Comparison of ENCODE assay signal across 1 cellular context in the genomic region with DNA sequence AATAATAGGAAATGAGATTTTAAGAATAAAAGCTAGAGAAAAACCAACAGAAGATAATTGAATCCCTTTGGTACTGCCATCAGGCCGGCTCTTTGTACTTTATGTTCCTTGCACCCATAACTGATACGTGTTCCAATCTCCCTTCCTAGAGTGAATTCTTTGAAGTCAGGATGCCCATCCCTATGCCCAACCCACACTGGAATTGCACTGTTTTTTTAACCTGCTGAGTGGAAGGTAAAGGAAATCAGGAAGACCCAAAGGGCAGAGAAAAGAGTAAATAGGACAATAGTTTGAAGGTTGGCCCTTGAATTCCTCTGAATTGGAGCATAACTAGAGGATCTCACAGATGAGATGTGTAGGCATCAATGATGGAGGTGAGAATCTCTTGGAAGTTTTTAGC.
TF ChIP-seq lines count a peak whose summit lies in the region.

No MANE protein-coding gene starts in this region.

TF ChIP-seq in GM12878, 131 proteins besides CTCF, POLR2A, EP300 and RAD21 (continued from another document):
- TF ChIP-seq, protein P1, sequence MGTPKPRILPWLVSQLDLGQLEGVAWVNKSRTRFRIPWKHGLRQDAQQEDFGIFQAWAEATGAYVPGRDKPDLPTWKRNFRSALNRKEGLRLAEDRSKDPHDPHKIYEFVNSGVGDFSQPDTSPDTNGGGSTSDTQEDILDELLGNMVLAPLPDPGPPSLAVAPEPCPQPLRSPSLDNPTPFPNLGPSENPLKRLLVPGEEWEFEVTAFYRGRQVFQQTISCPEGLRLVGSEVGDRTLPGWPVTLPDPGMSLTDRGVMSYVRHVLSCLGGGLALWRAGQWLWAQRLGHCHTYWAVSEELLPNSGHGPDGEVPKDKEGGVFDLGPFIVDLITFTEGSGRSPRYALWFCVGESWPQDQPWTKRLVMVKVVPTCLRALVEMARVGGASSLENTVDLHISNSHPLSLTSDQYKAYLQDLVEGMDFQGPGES (IDR thresholded peaks at IDR 0.05): no peak
- no peak for TF ChIP-seq BCL11A (IDR thresholded peaks at IDR 0.05; ENCODE audit: low read depth, low read length)
- TF ChIP-seq SREBF2 (IDR thresholded peaks at IDR 0.05; ENCODE audit: low read length): no peak
- TF ChIP-seq, protein P2, sequence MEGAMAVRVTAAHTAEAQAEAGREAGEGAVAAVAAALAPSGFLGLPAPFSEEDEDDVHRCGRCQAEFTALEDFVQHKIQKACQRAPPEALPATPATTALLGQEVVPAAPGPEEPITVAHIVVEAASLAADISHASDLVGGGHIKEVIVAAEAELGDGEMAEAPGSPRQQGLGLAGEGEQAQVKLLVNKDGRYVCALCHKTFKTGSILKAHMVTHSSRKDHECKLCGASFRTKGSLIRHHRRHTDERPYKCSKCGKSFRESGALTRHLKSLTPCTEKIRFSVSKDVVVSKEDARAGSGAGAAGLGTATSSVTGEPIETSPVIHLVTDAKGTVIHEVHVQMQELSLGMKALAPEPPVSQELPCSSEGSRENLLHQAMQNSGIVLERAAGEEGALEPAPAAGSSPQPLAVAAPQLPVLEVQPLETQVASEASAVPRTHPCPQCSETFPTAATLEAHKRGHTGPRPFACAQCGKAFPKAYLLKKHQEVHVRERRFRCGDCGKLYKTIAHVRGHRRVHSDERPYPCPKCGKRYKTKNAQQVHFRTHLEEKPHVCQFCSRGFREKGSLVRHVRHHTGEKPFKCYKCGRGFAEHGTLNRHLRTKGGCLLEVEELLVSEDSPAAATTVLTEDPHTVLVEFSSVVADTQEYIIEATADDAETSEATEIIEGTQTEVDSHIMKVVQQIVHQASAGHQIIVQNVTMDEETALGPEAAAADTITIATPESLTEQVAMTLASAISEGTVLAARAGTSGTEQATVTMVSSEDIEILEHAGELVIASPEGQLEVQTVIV (IDR thresholded peaks at IDR 0.05; ENCODE audit: borderline replicate concordance, partially characterized antibody): no peak
- no peak for TF ChIP-seq BRCA1 (IDR thresholded peaks at IDR 0.05; ENCODE audit: low read depth, low read length)
- TF ChIP-seq, protein P3, sequence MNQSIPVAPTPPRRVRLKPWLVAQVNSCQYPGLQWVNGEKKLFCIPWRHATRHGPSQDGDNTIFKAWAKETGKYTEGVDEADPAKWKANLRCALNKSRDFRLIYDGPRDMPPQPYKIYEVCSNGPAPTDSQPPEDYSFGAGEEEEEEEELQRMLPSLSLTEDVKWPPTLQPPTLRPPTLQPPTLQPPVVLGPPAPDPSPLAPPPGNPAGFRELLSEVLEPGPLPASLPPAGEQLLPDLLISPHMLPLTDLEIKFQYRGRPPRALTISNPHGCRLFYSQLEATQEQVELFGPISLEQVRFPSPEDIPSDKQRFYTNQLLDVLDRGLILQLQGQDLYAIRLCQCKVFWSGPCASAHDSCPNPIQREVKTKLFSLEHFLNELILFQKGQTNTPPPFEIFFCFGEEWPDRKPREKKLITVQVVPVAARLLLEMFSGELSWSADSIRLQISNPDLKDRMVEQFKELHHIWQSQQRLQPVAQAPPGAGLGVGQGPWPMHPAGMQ (IDR thresholded peaks at IDR 0.05; ENCODE audit: borderline replicate concordance): no peak
- TF ChIP-seq IKZF1 (conservative IDR thresholded peaks at IDR 0.05): no peak
- TF ChIP-seq MYC (IDR thresholded peaks at IDR 0.05; ENCODE audit: insufficient read depth, insufficient read length, insufficient replicate concordance, low read length, severe bottlenecking): no peak
- TF ChIP-seq, protein P4, sequence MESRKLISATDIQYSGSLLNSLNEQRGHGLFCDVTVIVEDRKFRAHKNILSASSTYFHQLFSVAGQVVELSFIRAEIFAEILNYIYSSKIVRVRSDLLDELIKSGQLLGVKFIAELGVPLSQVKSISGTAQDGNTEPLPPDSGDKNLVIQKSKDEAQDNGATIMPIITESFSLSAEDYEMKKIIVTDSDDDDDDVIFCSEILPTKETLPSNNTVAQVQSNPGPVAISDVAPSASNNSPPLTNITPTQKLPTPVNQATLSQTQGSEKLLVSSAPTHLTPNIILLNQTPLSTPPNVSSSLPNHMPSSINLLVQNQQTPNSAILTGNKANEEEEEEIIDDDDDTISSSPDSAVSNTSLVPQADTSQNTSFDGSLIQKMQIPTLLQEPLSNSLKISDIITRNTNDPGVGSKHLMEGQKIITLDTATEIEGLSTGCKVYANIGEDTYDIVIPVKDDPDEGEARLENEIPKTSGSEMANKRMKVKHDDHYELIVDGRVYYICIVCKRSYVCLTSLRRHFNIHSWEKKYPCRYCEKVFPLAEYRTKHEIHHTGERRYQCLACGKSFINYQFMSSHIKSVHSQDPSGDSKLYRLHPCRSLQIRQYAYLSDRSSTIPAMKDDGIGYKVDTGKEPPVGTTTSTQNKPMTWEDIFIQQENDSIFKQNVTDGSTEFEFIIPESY (IDR thresholded peaks at IDR 0.05): no peak
- no peak for TF ChIP-seq RELA (IDR thresholded peaks at IDR 0.05; ENCODE audit: borderline replicate concordance, partially characterized antibody)
- TF ChIP-seq, protein P5, sequence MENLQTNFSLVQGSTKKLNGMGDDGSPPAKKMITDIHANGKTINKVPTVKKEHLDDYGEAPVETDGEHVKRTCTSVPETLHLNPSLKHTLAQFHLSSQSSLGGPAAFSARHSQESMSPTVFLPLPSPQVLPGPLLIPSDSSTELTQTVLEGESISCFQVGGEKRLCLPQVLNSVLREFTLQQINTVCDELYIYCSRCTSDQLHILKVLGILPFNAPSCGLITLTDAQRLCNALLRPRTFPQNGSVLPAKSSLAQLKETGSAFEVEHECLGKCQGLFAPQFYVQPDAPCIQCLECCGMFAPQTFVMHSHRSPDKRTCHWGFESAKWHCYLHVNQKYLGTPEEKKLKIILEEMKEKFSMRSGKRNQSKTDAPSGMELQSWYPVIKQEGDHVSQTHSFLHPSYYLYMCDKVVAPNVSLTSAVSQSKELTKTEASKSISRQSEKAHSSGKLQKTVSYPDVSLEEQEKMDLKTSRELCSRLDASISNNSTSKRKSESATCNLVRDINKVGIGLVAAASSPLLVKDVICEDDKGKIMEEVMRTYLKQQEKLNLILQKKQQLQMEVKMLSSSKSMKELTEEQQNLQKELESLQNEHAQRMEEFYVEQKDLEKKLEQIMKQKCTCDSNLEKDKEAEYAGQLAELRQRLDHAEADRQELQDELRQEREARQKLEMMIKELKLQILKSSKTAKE (IDR thresholded peaks at IDR 0.05; ENCODE audit: low read depth, poor library complexity, severe bottlenecking): no peak
- TF ChIP-seq SP1 (IDR thresholded peaks at IDR 0.05; ENCODE audit: low read depth, low read length): no peak
- TF ChIP-seq TCF12 (IDR thresholded peaks at IDR 0.05; ENCODE audit: low read depth, low read length): no peak
- no peak for TF ChIP-seq MTA3 (IDR thresholded peaks at IDR 0.05; ENCODE audit: borderline replicate concordance, low read length)
